17 cellular contexts compared by ENCODE assay signal in genomic region chr13:95485518-95486144, GRCh38.
DNase-seq lines count a peak whose midpoint lies in the region; ATAC-seq, FAIRE-seq and TF ChIP-seq lines count a peak whose summit lies in the region.
"Had no signal": no experiment of that assay in that cellular context is flagged by ENCODE, and none has a peak within 500 bp of the region (broad histone marks: within the 10 kb centered on the region; RNA-seq: fewer than 3 reads in every experiment).

No MANE protein-coding gene starts in this region.

- intact Hi-C loops in pancreas (cut with DNase I), result no loop called here

- 39 to 47% methylated on average over 3 of the region's 3 CpGs for WGBS in pancreas, 2 donors

- H3K36me3 ChIP-seq in astrocyte (ENCODE audit: insufficient read depth, low read length) (no peaks in the 10 kb centered on the region), pancreas (no peaks in the 10 kb centered on the region), Peyer's patch (no peaks in the 10 kb centered on the region)
- H3K36me3 ChIP-seq: lower lobe of right lung had no signal

- H3K9me3 Mint-ChIP-seq in astrocyte (ENCODE audit: unreplicated experiment), result no peaks in the 10 kb centered on the region

- no peaks in the 10 kb centered on the region for H4K20me1 ChIP-seq in astrocyte (ENCODE audit: insufficient read depth, low read length)

- no peak for TF ChIP-seq POLR2A in Peyer's patch (IDR thresholded peaks at IDR 0.05)

- H3K9me3 ChIP-seq in astrocyte (ENCODE audit: insufficient read depth, low read depth, low read length) (no peaks in the 10 kb centered on the region), pancreas (no peaks in the 10 kb centered on the region), Peyer's patch (no peaks in the 10 kb centered on the region)
- H3K9me3 ChIP-seq: lower lobe of right lung had no signal

- FAIRE-seq in astrocyte (lab: Jason Lieb, UNC), result no peak
- no peak for FAIRE-seq in pancreas (lab: Jason Lieb, UNC)
- FAIRE-seq: colon had no signal

- H3K4me3 ChIP-seq in astrocyte (ENCODE audit: insufficient read depth, low read depth, low read length), result no peak overlapping the region
- H3K4me3 ChIP-seq in fibroblast of villous mesenchyme (ENCODE audit: low read depth, low read length), result no peak overlapping the region
- no peak overlapping the region for H3K4me3 ChIP-seq in pancreas
- no peak overlapping the region for H3K4me3 ChIP-seq in Peyer's patch
- H3K4me3 ChIP-seq: lower lobe of right lung had no signal

- no peak overlapping the region for H3K27ac Mint-ChIP-seq in astrocyte (ENCODE audit: unreplicated experiment)
- H3K27ac Mint-ChIP-seq: naive thymus-derived CD8-positive, alpha-beta T cell had no signal

- H3K4me1 ChIP-seq in astrocyte (ENCODE audit: insufficient read depth, low read length) (peaks cover 12% of the 10 kb centered on the region), pancreas (peaks cover 0 to 17% (median 7%) of the 10 kb centered on the region in 3 donors), Peyer's patch (no peaks in the 10 kb centered on the region)
- H3K4me1 ChIP-seq: lower lobe of right lung had no signal

- no peaks in the 10 kb centered on the region for H3K27me3 Mint-ChIP-seq in astrocyte (ENCODE audit: low read depth, unreplicated experiment)

- H3K27me3 ChIP-seq in astrocyte (ENCODE audit: insufficient read depth, low read length) (no peaks in the 10 kb centered on the region), pancreas (no peaks in the 10 kb centered on the region), Peyer's patch (no peaks in the 10 kb centered on the region)

- peak; percentile 41 to 75 (median 65) for ATAC-seq in pancreas
- ATAC-seq: naive thymus-derived CD8-positive, alpha-beta T cell had no signal

- peak overlapping the region; percentile 72 for H2AFZ ChIP-seq in astrocyte (ENCODE audit: low read depth, low read length)

- H3K27ac ChIP-seq in astrocyte (ENCODE audit: low read depth, low read length) (no peak overlapping the region), pancreas (peak overlapping the region in 2 of 4 donors; percentile 2 to 63), Peyer's patch (no peak overlapping the region)
- H3K27ac ChIP-seq: KMS-11, lower lobe of right lung had no signal

- peak; percentile 85 for DNase-seq in OCI-M1 (lab: John Stamatoyannopoulos, UW)
- no peak for DNase-seq in astrocyte (ENCODE audit: low read depth)
- DNase-seq in fibroblast of villous mesenchyme (ENCODE audit: low read depth), result peak; percentile 21
- no peak for DNase-seq in pancreas
- no peak for DNase-seq in SKM-1 (lab: John Stamatoyannopoulos, UW; ENCODE audit: unreplicated experiment)
- no peak for DNase-seq in superior temporal gyrus (ENCODE audit: extremely low spot score)
- DNase-seq in SW480 (ENCODE audit: low spot score), result no peak
- DNase-seq in Peyer's patch, result no peak
- DNase-seq: activated CD8-positive, alpha-beta memory T cell treated with anti-CD3 and anti-CD28 coated beads, Interleukin-2, amount 50 U/mL, for 48 hours; anterior cingulate cortex; lower lobe of right lung; naive thymus-derived CD8-positive, alpha-beta T cell; NCI-H1048; NCI-H2081; T-helper 9 cell had no signal

- H3K36me3 Mint-ChIP-seq in astrocyte (ENCODE audit: low read depth, unreplicated experiment), result no peaks in the 10 kb centered on the region
- H3K36me3 Mint-ChIP-seq: naive thymus-derived CD8-positive, alpha-beta T cell had no signal

- H3K9ac ChIP-seq in astrocyte (ENCODE audit: low read length), result no peak overlapping the region
- H3K9ac ChIP-seq: KMS-11 had no signal

- no peaks in the 10 kb centered on the region for H3K79me2 ChIP-seq in astrocyte (ENCODE audit: insufficient read depth, low read length)

- no peak overlapping the region for H3K4me3 Mint-ChIP-seq in astrocyte (ENCODE audit: unreplicated experiment)
- H3K4me3 Mint-ChIP-seq: naive thymus-derived CD8-positive, alpha-beta T cell had no signal

- TF ChIP-seq CTCF in astrocyte (IDR thresholded peaks at IDR 0.05; ENCODE audit: insufficient read depth, low read depth, low read length) (no peak), fibroblast of villous mesenchyme (IDR thresholded peaks at IDR 0.05; ENCODE audit: insufficient read depth, low read depth, low read length) (no peak), pancreas (IDR thresholded peaks at IDR 0.05) (no peak), Peyer's patch (IDR thresholded peaks at IDR 0.05) (no peak)

- peak overlapping the region; percentile 18 for H3K4me2 ChIP-seq in astrocyte (ENCODE audit: low read length)
- H3K4me2 ChIP-seq: KMS-11 had no signal

- peaks cover 8% of the 10 kb centered on the region for H3K4me1 Mint-ChIP-seq in astrocyte (ENCODE audit: low read depth, unreplicated experiment)
- H3K4me1 Mint-ChIP-seq: naive thymus-derived CD8-positive, alpha-beta T cell had no signal

Comparison
In these comparisons a context has a peak if more than half of its experiments do, and no peak if none do; other contexts are left out.
1. DNase-seq: peak in OCI-M1 (single experiment) and fibroblast of villous mesenchyme (single experiment); none in astrocyte (single experiment), pancreas (0 of 6), SKM-1 (single experiment), superior temporal gyrus (single experiment), SW480 (single experiment) and Peyer's patch (0 of 3).